ENCODE assay signal across 8 cellular contexts in the genomic region with DNA sequence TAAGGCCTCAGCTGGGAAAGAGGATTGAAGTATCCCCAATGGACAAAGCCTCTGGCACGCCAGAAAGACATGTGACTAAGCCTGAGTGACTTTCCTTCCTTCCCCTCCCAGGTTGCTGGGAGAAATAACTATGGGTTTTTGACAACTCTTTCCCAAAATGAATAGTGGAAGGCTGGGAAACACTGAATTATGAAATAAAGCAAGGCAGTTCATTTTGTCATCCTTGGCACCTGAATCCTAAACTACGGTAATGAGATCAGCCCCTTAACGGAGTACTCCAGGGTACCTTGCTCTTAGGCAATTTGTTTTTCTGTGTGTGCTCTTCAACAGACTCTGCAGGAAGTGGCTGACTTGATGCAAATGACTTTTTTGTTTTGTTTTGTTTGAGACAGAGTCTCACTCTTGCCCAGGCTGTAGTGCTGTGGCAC.
A peak's percentile ranks its signal among the peaks of the same experiment; 100 is the strongest.
DNase-seq lines count a peak whose midpoint lies in the region; ATAC-seq and TF ChIP-seq lines count a peak whose summit lies in the region.

No MANE protein-coding gene starts in this region.

- TF ChIP-seq CTCF in natural killer cell (IDR thresholded peaks at IDR 0.05), result no peak
- no peak for TF ChIP-seq CTCF in testis (IDR thresholded peaks at IDR 0.05)
- no peak for TF ChIP-seq CTCF in A673 (conservative IDR thresholded peaks at IDR 0.05; ENCODE audit: low read depth, low read length)

- 29 to 42% methylated on average over 3 of the region's 3 CpGs for WGBS in testis, 2 donors

- in situ Hi-C loops in ACHN (cut with HindIII; ENCODE audit: low pct_ligation_motif_present, low pct_unique_long_range_greater_than_20kb, low sequenced_read_pairs), result no loop called here

- H3K27me3 Mint-ChIP-seq in activated T-helper 17 cell treated with anti-CD3 and anti-CD28 coated beads, Interleukin-2, amount 50 U/mL, for 72 hours, result no peaks in the 10 kb centered on the region
- H3K27me3 Mint-ChIP-seq in natural killer cell (ENCODE audit: low read depth in 2 of 2), result no peaks in the 10 kb centered on the region

- intact Hi-C loops in natural killer cell (cut with micrococcal nuclease), result loop anchor here (2.0 to 5.0 kb wide), 2 partner anchors 41 to 180 kb away; partner anchors contain the start of gene MARCHF3
- intact Hi-C loops in testis (cut with DNase I; ENCODE audit: low total_unique reads), result no loop called here
- intact Hi-C loops in A673 (cut with micrococcal nuclease; ENCODE audit: unreplicated experiment), result no loop called here

- peak overlapping the region; percentile 79 for H3K27ac Mint-ChIP-seq in activated T-helper 17 cell treated with anti-CD3 and anti-CD28 coated beads, Interleukin-2, amount 50 U/mL, for 72 hours
- H3K27ac Mint-ChIP-seq in natural killer cell, result peak overlapping the region; percentile 94 to 95

- H3K9me3 ChIP-seq in testis, result no peaks in the 10 kb centered on the region
- H3K9me3 ChIP-seq in A673 (ENCODE audit: low read depth, low read length, poor library complexity, severe bottlenecking), result no peaks in the 10 kb centered on the region

- H3K4me3 Mint-ChIP-seq in activated T-helper 17 cell treated with anti-CD3 and anti-CD28 coated beads, Interleukin-2, amount 50 U/mL, for 72 hours, result peak overlapping the region; percentile 83
- H3K4me3 Mint-ChIP-seq in natural killer cell, result peak overlapping the region; percentile 77

- no TSS peak for BruUV-seq in A673 (replicated peaks; lab: Mats Ljungman, UMichigan)

- H3K4me3 ChIP-seq in testis (no peak overlapping the region), A673 (ENCODE audit: low read depth, low read length, poor library complexity, severe bottlenecking) (no peak overlapping the region)

- CTCF ChIA-PET in A673 (lab: Charles Lee), result no interaction called here

- peaks cover 30% of the 10 kb centered on the region for H3K4me1 Mint-ChIP-seq in activated T-helper 17 cell treated with anti-CD3 and anti-CD28 coated beads, Interleukin-2, amount 50 U/mL, for 72 hours
- peaks cover 39% of the 10 kb centered on the region in 2 donors for H3K4me1 Mint-ChIP-seq in natural killer cell

- H3K36me3 Mint-ChIP-seq in activated T-helper 17 cell treated with anti-CD3 and anti-CD28 coated beads, Interleukin-2, amount 50 U/mL, for 72 hours (ENCODE audit: low read depth), result no peaks in the 10 kb centered on the region
- H3K36me3 Mint-ChIP-seq in natural killer cell, result no peaks in the 10 kb centered on the region

- H3K4me1 ChIP-seq in testis (peaks cover 22% of the 10 kb centered on the region), A673 (ENCODE audit: insufficient read depth, low read length, poor library complexity, severe bottlenecking) (peaks cover 1% of the 10 kb centered on the region)

- H3K27ac ChIP-seq in testis (no peak overlapping the region), A673 (ENCODE audit: low read depth, low read length, poor library complexity, severe bottlenecking) (no peak overlapping the region)

- DNase-seq in natural killer cell, result no peak
- DNase-seq in testis, result no peak
- no peak for DNase-seq in NCI-H446 (lab: John Stamatoyannopoulos, UW)
- no peak for DNase-seq in ACHN
- DNase-seq in A673 (ENCODE audit: low spot score), result no peak

- H3K36me3 ChIP-seq in testis (ENCODE audit: low read depth, missing control alignments) (no peaks in the 10 kb centered on the region), A673 (ENCODE audit: insufficient read depth, low read length, poor library complexity, severe bottlenecking) (no peaks in the 10 kb centered on the region)

- ATAC-seq in GM18907 (IDR thresholded peaks at IDR 0.05; ENCODE audit: unreplicated experiment), result peak; percentile 87
- ATAC-seq in HG02678 (IDR thresholded peaks at IDR 0.05; ENCODE audit: unreplicated experiment), result peak; percentile 82
- peak; percentile 76 for ATAC-seq in activated T-helper 17 cell treated with anti-CD3 and anti-CD28 coated beads, Interleukin-2, amount 50 U/mL, for 72 hours (replicated peaks)
- ATAC-seq in natural killer cell, result peak; percentile 61 to 73 (median 72)

- TF ChIP-seq POLR2A in testis (IDR thresholded peaks at IDR 0.05), result no peak

- no peaks in the 10 kb centered on the region for H3K27me3 ChIP-seq in testis
- no peaks in the 10 kb centered on the region for H3K27me3 ChIP-seq in A673 (replicated peaks; ENCODE audit: insufficient read depth, low read depth, low read length, poor library complexity)

- no peaks in the 10 kb centered on the region for H3K9me3 Mint-ChIP-seq in activated T-helper 17 cell treated with anti-CD3 and anti-CD28 coated beads, Interleukin-2, amount 50 U/mL, for 72 hours
- H3K9me3 Mint-ChIP-seq in natural killer cell, result no peaks in the 10 kb centered on the region

- POLR2A ChIA-PET in A673 (lab: Charles Lee; ENCODE audit: low non-redundant PET), result no interaction called here
